Comparison of ENCODE assay signal across 10 cellular contexts in the genomic region with DNA sequence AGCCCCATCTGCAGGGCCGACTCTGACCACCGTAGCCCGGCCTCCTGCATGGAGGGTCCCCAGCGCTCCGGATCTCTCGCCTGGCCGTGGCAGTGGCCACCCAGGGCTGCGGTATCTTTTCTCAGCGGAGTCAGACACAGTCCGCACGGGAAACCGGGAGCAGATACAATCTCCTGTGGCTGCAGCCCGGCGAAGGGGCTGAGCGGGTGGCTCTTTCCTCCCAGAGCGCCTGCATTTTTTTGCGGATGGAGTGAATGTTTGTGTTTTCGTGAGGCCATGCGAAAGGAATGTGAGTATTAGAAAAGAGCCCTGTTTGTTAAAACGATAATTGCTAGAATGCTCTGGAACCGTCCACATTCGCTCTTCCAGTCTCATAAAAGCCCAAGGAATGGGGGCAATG. TPM values are rescaled to one million over a fixed set of nuclear protein-coding genes. Genes with fewer than 3 reads are reported as not detected.
DNase-seq lines count a peak whose midpoint lies in the region; ATAC-seq and TF ChIP-seq lines count a peak whose summit lies in the region.
"Had no signal": no experiment of that assay in that cellular context is flagged by ENCODE, and none has a peak within 500 bp of the region (broad histone marks: within the 10 kb centered on the region; RNA-seq: fewer than 3 reads in every experiment).

No MANE protein-coding gene starts in this region.

- peak; percentile 70 for DNase-seq in AG20443 (ENCODE audit: low spot score)
- DNase-seq in esophagus muscularis mucosa (ENCODE audit: extremely low spot score) = no peak
- DNase-seq in neuronal stem cell (ENCODE audit: low spot score) = no peak
- DNase-seq in COR-L47 (lab: John Stamatoyannopoulos, UW) = no peak
- no peak for DNase-seq in activated effector memory CD4-positive, alpha-beta T cell treated with Interleukin-2 at 50 U/mL for 16 hours
- DNase-seq: effector CD8-positive, alpha-beta T cell; NCI-H1105 treated with DMSO at 0.1 percent for 48 hours had no signal

- TF ChIP-seq EP300 in esophagus muscularis mucosa (IDR thresholded peaks at IDR 0.05) = no peak

- H3K4me2 ChIP-seq in neuronal stem cell (ENCODE audit: insufficient read depth, low read length, poor library complexity, severe bottlenecking) = no peak overlapping the region

- no peak overlapping the region for H4K91ac ChIP-seq in neuronal stem cell (ENCODE audit: low read depth, low read length, poor library complexity)

- H3K4ac ChIP-seq in neuronal stem cell (ENCODE audit: low read length) = no peak overlapping the region

- H3K79me1 ChIP-seq in neuronal stem cell (ENCODE audit: low read depth, low read length) = peaks cover 4% of the 10 kb centered on the region

- no peak for ATAC-seq in HG03280 (IDR thresholded peaks at IDR 0.05; ENCODE audit: unreplicated experiment)
- ATAC-seq in HG02938 (IDR thresholded peaks at IDR 0.05; ENCODE audit: unreplicated experiment) = no peak

- H3K9ac ChIP-seq in HUES48 (ENCODE audit: low read depth, low read length) (no peak overlapping the region), neuronal stem cell (ENCODE audit: low read depth, low read length, poor library complexity) (no peak overlapping the region)

- no peak overlapping the region for H3K14ac ChIP-seq in neuronal stem cell (ENCODE audit: low read length)

- H2AK5ac ChIP-seq in neuronal stem cell (ENCODE audit: low read depth, low read length) = peak overlapping the region; percentile 18

- H3K4me1 ChIP-seq in HUES48 (ENCODE audit: control insufficient read depth, insufficient read depth, low read length) (peaks cover 13% of the 10 kb centered on the region), esophagus muscularis mucosa (peaks cover 0 to 4% (median 0%) of the 10 kb centered on the region in 4 donors), neuronal stem cell (ENCODE audit: control insufficient read depth in 2 of 2, insufficient read depth in 1 of 2, low read depth in 1 of 2, low read length in 2 of 2) (peaks cover 10 to 23% of the 10 kb centered on the region in 2 donors)

- peak overlapping the region; percentile 42 for H3K27ac ChIP-seq in HUES48 (ENCODE audit: low read depth, low read length)
- no peak overlapping the region for H3K27ac ChIP-seq in esophagus muscularis mucosa (replicated peaks in 1 of 4)
- peak overlapping the region; percentile 42 for H3K27ac ChIP-seq in neuronal stem cell (replicated peaks; ENCODE audit: low read length)

- no peak overlapping the region for H3K4me3 ChIP-seq in HUES48 (ENCODE audit: low read depth, low read length)
- H3K4me3 ChIP-seq in esophagus muscularis mucosa = peak overlapping the region in 3 of 4 donors; percentile 29 to 31 (median 30)
- no peak overlapping the region for H3K4me3 ChIP-seq in neuronal stem cell (ENCODE audit: low read length in 2 of 2)

- no peak overlapping the region for H4K8ac ChIP-seq in neuronal stem cell (ENCODE audit: low read depth, low read length)

- no peak overlapping the region for H2BK120ac ChIP-seq in neuronal stem cell (ENCODE audit: low read depth, low read length)

- no peak overlapping the region for H2BK5ac ChIP-seq in neuronal stem cell (ENCODE audit: low read length)

- TF ChIP-seq CTCF in esophagus muscularis mucosa (IDR thresholded peaks at IDR 0.05) = no peak

- no peak overlapping the region for H2BK12ac ChIP-seq in neuronal stem cell (ENCODE audit: low read length)

- TF ChIP-seq POLR2A in esophagus muscularis mucosa (IDR thresholded peaks at IDR 0.05; ENCODE audit: low read depth) = no peak

- H3K9me3 ChIP-seq in HUES48 (ENCODE audit: control insufficient read depth, insufficient read depth, low read length) (no peaks in the 10 kb centered on the region), esophagus muscularis mucosa (no peaks in the 10 kb centered on the region), neuronal stem cell (replicated peaks in 1 of 2; ENCODE audit: control insufficient read depth in 2 of 2, insufficient read depth in 1 of 2, low read depth in 1 of 2, low read length in 2 of 2) (peaks cover 5 to 7% of the 10 kb centered on the region in 2 donors)

- H3K27me3 ChIP-seq in HUES48 (ENCODE audit: control insufficient read depth, insufficient read depth, low read length) = no peaks in the 10 kb centered on the region
- peaks cover 0 to 57% (median 0%) of the 10 kb centered on the region in 4 donors for H3K27me3 ChIP-seq in esophagus muscularis mucosa
- no peaks in the 10 kb centered on the region for H3K27me3 ChIP-seq in neuronal stem cell (ENCODE audit: control insufficient read depth in 3 of 3, insufficient read depth in 3 of 3, low read depth in 1 of 3, low read length in 3 of 3)

- H3K23ac ChIP-seq in neuronal stem cell (ENCODE audit: low read depth, low read length, poor library complexity) = no peak overlapping the region

- 41% methylated on average over 19 of the region's 22 CpGs for WGBS in esophagus muscularis mucosa
- WGBS in neuronal stem cell (ENCODE audit: extremely low coverage in 2 of 2, insufficient read length in 2 of 2, insufficient replicate concordance in 1 of 2), 2 donors = no CpG with 5 or more reads among the region's 22 CpGs

- no peak overlapping the region for H2BK15ac ChIP-seq in neuronal stem cell (ENCODE audit: low read length)

- intact Hi-C loops in esophagus muscularis mucosa (cut with DNase I) = no loop called here

- H3K18ac ChIP-seq in neuronal stem cell (ENCODE audit: low read length) = peak overlapping the region; percentile 59

- H2AFZ ChIP-seq in neuronal stem cell (ENCODE audit: low read length) = peak overlapping the region; percentile 83

- H3K36me3 ChIP-seq in HUES48 (ENCODE audit: control insufficient read depth, insufficient read depth, low read length) (no peaks in the 10 kb centered on the region), esophagus muscularis mucosa (no peaks in the 10 kb centered on the region), neuronal stem cell (replicated peaks in 1 of 2; ENCODE audit: control insufficient read depth in 2 of 2, insufficient read depth in 2 of 2, low read length in 2 of 2) (no peaks in the 10 kb centered on the region)

RNA-seq across cellular contexts. Expression of a gene that starts 53.4 kb away (rescaled TPM):
- 10 to 100 TPM; 10.8 to 25.1 (median 16.9) TPM for total RNA-seq in esophagus muscularis mucosa
- polyA plus RNA-seq in neuronal stem cell (2013, experiment 1 of 2) = 18.4 TPM
- 18.9 TPM for polyA plus RNA-seq in neuronal stem cell (2013, experiment 2 of 2)

Comparison
In these comparisons a context has a peak if more than half of its experiments do, and no peak if none do; other contexts are left out.
1. H3K27ac ChIP-seq: peak in HUES48 (single experiment) and neuronal stem cell (single experiment); none in esophagus muscularis mucosa (0 of 4).
2. H3K4me3 ChIP-seq: peak in esophagus muscularis mucosa (3 of 4); none in HUES48 (single experiment) and neuronal stem cell (0 of 2).